12 cellular contexts compared by ENCODE assay signal in the genomic region with DNA sequence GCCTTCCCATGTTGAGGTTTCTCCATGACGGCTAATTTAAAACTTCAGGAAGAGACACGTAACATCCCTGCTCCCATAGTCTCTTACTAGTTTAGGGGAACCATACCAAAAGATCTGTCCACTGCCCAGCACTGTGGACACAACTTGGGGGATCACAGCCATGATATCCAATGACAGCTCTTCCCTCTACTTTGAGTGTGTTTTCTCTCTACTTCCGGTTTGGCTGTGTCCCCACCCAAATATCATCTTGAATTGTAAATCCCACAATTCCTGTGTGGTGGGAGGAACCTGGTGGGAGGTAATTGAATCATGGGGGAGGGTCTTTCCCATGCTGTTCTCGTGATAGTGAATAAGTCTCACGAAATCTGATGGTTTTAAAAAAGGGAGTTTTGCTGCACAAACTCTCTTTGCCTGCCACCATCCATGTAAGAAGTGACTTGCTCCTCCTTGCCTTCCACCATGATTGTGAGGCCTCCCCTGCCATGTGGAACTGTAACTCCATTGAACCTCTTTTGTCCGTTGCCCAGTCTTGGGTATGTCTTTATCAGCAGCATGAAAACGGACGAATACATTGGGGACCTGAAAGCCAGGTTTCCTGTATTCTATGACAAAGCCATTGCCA.
DNase-seq lines count a peak whose midpoint lies in the region; ATAC-seq and TF ChIP-seq lines count a peak whose summit lies in the region.
"Had no signal": no experiment of that assay in that cellular context is flagged by ENCODE, and none has a peak within 500 bp of the region (broad histone marks: within the 10 kb centered on the region; RNA-seq: fewer than 3 reads in every experiment).

No MANE protein-coding gene starts in this region.

- no peak for TF ChIP-seq POLR2A in NB4 (IDR thresholded peaks at IDR 0.05; ENCODE audit: extremely low read depth, insufficient read length)

- ATAC-seq in DND-41 (ENCODE audit: insufficient read depth, low read depth) = no peak

- TF ChIP-seq CTCF in DND-41 (IDR thresholded peaks at IDR 0.05; ENCODE audit: borderline replicate concordance, extremely low read depth, low read length, poor library complexity, severe bottlenecking) (no peak), NB4 (IDR thresholded peaks at IDR 0.05; ENCODE audit: low read depth, low read length) (no peak), parathyroid adenoma (IDR thresholded peaks at IDR 0.05) (no peak)

- H2AFZ ChIP-seq in DND-41 (ENCODE audit: low read depth, low read length) (no peak overlapping the region), parathyroid adenoma (no peak overlapping the region)

- H3K36me3 ChIP-seq in DND-41 (ENCODE audit: insufficient read depth, low read length) = no peaks in the 10 kb centered on the region
- no peaks in the 10 kb centered on the region for H3K36me3 ChIP-seq in effector memory CD4-positive, alpha-beta T cell (ENCODE audit: control insufficient read depth, insufficient read depth, low read length)
- no peaks in the 10 kb centered on the region for H3K36me3 ChIP-seq in parathyroid adenoma (ENCODE audit: control insufficient read depth, insufficient read depth, low read length)

- peak overlapping the region; percentile 71 to 75; a peak in 3 of 4 replicates for H3K4me3 ChIP-seq in DND-41 (ENCODE audit: low read depth in 1 of 2, low read length in 2 of 2)
- peak overlapping the region; percentile 82 for H3K4me3 ChIP-seq in NB4 (ENCODE audit: low read depth, low read length)
- peak overlapping the region; percentile 75 for H3K4me3 ChIP-seq in effector memory CD4-positive, alpha-beta T cell (ENCODE audit: insufficient read depth, low read depth, low read length, poor library complexity, severe bottlenecking)
- H3K4me3 ChIP-seq in parathyroid adenoma (ENCODE audit: low read depth, low read length) = no peak overlapping the region

- peaks cover 78% of the 10 kb centered on the region for H3K4me1 ChIP-seq in DND-41 (ENCODE audit: insufficient read depth, low read length)
- H3K4me1 ChIP-seq in effector memory CD4-positive, alpha-beta T cell (ENCODE audit: control insufficient read depth, insufficient read depth, low read length, poor library complexity, severe bottlenecking) = peaks cover 39% of the 10 kb centered on the region
- peaks cover 10% of the 10 kb centered on the region for H3K4me1 ChIP-seq in parathyroid adenoma

- H3K27me3 ChIP-seq in DND-41 (ENCODE audit: insufficient read depth, low read length, poor library complexity) (no peaks in the 10 kb centered on the region), parathyroid adenoma (ENCODE audit: control insufficient read depth, insufficient read depth, low read length) (no peaks in the 10 kb centered on the region)
- no peaks in the 10 kb centered on the region for H3K27me3 ChIP-seq in effector memory CD4-positive, alpha-beta T cell (replicated peaks; ENCODE audit: control insufficient read depth, insufficient read depth, low read length, poor library complexity, severe bottlenecking)

- H3K27ac ChIP-seq in DND-41 (ENCODE audit: low read length) (peak overlapping the region; percentile 93), parathyroid adenoma (peak overlapping the region; percentile 84)
- H3K27ac ChIP-seq in effector memory CD4-positive, alpha-beta T cell (ENCODE audit: insufficient read depth, low read length, poor library complexity, severe bottlenecking) = peak overlapping the region; percentile 96

- H3K79me2 ChIP-seq in DND-41 (ENCODE audit: insufficient read depth, low read length) = peaks cover 53% of the 10 kb centered on the region
- H3K79me2 ChIP-seq in parathyroid adenoma = peaks cover 16% of the 10 kb centered on the region

- H4K20me1 ChIP-seq in DND-41 (ENCODE audit: insufficient read depth, low read length) = peaks cover 4% of the 10 kb centered on the region; the same call in 1 of the 2 replicates

- H3K4me2 ChIP-seq in DND-41 (ENCODE audit: insufficient read depth, low read length) = peak overlapping the region; percentile 82
- H3K4me2 ChIP-seq in parathyroid adenoma (ENCODE audit: low read length) = no peak overlapping the region

- H3K9ac ChIP-seq in DND-41 (ENCODE audit: low read depth, low read length) (peak overlapping the region; percentile 88), parathyroid adenoma (no peak overlapping the region)

- H3K9me3 ChIP-seq in DND-41 (ENCODE audit: insufficient read depth, low read length, severe bottlenecking) = no peaks in the 10 kb centered on the region
- no peaks in the 10 kb centered on the region for H3K9me3 ChIP-seq in effector memory CD4-positive, alpha-beta T cell (ENCODE audit: control insufficient read depth, low read length)
- no peaks in the 10 kb centered on the region for H3K9me3 ChIP-seq in parathyroid adenoma (ENCODE audit: control insufficient read depth, low read length)

- DNase-seq in DND-41 (no peak), NB4 (ENCODE audit: low read depth) (no peak), kidney tubule cell (ENCODE audit: low spot score) (no peak), NCI-H1105 treated with DMSO at 0.1 percent for 48 hours (lab: John Stamatoyannopoulos, UW) (no peak)
- DNase-seq in effector memory CD4-positive, alpha-beta T cell = no peak
- DNase-seq in effector CD8-positive, alpha-beta T cell (lab: John Stamatoyannopoulos, UW) = no peak
- DNase-seq: activated effector memory CD4-positive, alpha-beta T cell treated with Interleukin-2 at 50 U/mL for 16 hours; DMS153; mammary epithelial cell; NCI-H345; stimulated activated CD8-positive, alpha-beta memory T cell treated with anti-CD3 and anti-CD28 coated beads, Interleukin-4, amount 100 ng/mL, for 48 hours had no signal
